ENCODE assay signal across 1 cellular context in genomic region chr20:53654521-53654920, GRCh38.
A peak's percentile ranks its signal among the peaks of the same experiment; 100 is the strongest.
TF ChIP-seq lines count a peak whose summit lies in the region.

No MANE protein-coding gene starts in this region.

TF ChIP-seq in K562, 482 proteins besides CTCF, POLR2A, EP300 and RAD21 (continued from another document):
- TF ChIP-seq ZBTB11 (CRISPR knock-in tag; IDR thresholded peaks at IDR 0.05) (peak in 1 of 3 experiments; percentile 95; a peak in 2 of 6 replicates), ADNP (tag; IDR thresholded peaks at IDR 0.05) (peak; percentile 82), ZKSCAN8 (CRISPR knock-in tag; IDR thresholded peaks at IDR 0.05) (0 out of 2 replicates have a peak, but pooled peaks have one; percentile 5)
